In genomic region chr9:80649001-80649420, GRCh38 we compare ENCODE assay signal across 7 cellular contexts.
DNase-seq lines count a peak whose midpoint lies in the region; ATAC-seq and TF ChIP-seq lines count a peak whose summit lies in the region.

No MANE protein-coding gene starts in this region.

- H3K4me1 ChIP-seq in lower lobe of right lung (no peaks in the 10 kb centered on the region), upper lobe of left lung (peaks cover 0 to 3% (median 0%) of the 10 kb centered on the region in 4 donors)

- 53 to 55% methylated on average over 3 of the region's 3 CpGs for WGBS in upper lobe of left lung, 2 donors

- H3K27ac ChIP-seq in lower lobe of right lung (no peak overlapping the region), upper lobe of left lung (no peak overlapping the region)

- no peak for TF ChIP-seq POLR2A in upper lobe of left lung (IDR thresholded peaks at IDR 0.05)

- no peak for TF ChIP-seq CTCF in lower lobe of right lung (IDR thresholded peaks at IDR 0.05)
- TF ChIP-seq CTCF in upper lobe of left lung (IDR thresholded peaks at IDR 0.05), result no peak

- no peak overlapping the region for H3K4me3 ChIP-seq in lower lobe of right lung
- H3K4me3 ChIP-seq in upper lobe of left lung, result no peak overlapping the region

- no peaks in the 10 kb centered on the region for H3K36me3 ChIP-seq in lower lobe of right lung
- H3K36me3 ChIP-seq in upper lobe of left lung, result no peaks in the 10 kb centered on the region

- no peaks in the 10 kb centered on the region for H3K9me3 ChIP-seq in lower lobe of right lung
- H3K9me3 ChIP-seq in upper lobe of left lung, result no peaks in the 10 kb centered on the region

- peak; percentile 49 to 62 for ATAC-seq in lower lobe of right lung
- peak; percentile 46 to 91 for ATAC-seq in upper lobe of left lung (ENCODE audit: low FRiP score in 2 of 2)
- no peak for ATAC-seq in HG03025 (IDR thresholded peaks at IDR 0.05; ENCODE audit: low FRiP score, unreplicated experiment)

- DNase-seq in M059J (ENCODE audit: low read depth) (peak; percentile 50), epidermal melanocyte (ENCODE audit: insufficient read length, low spot score) (peak; percentile 44), lower lobe of right lung (no peak), upper lobe of left lung (no peak), NCI-H82 (lab: John Stamatoyannopoulos, UW) (no peak)
- no peak for DNase-seq in stimulated activated CD4-positive, alpha-beta T cell treated with anti-CD3 and anti-CD28 coated beads, Interleukin-4, amount 100 ng/mL, for 1 hour

- TF ChIP-seq EP300 in upper lobe of left lung (IDR thresholded peaks at IDR 0.05), result no peak

- intact Hi-C loops in lower lobe of right lung (cut with DNase I), result no loop called here

- no peaks in the 10 kb centered on the region for H3K27me3 ChIP-seq in lower lobe of right lung (ENCODE audit: low read depth)
- no peaks in the 10 kb centered on the region for H3K27me3 ChIP-seq in upper lobe of left lung

Comparison
In these comparisons a context has a peak if more than half of its experiments do, and no peak if none do; other contexts are left out.
1. DNase-seq: peak in M059J (single experiment) and epidermal melanocyte (single experiment); none in lower lobe of right lung (single experiment), upper lobe of left lung (0 of 2), stimulated activated CD4-positive, alpha-beta T cell treated with anti-CD3 and anti-CD28 coated beads, Interleukin-4, amount 100 ng/mL, for 1 hour (single experiment) and NCI-H82 (single experiment).